19 cellular contexts compared by ENCODE assay signal in genomic region chr3:8606666-8607065, GRCh38. TPM values are rescaled to one million over a fixed set of nuclear protein-coding genes. Genes with fewer than 3 reads are reported as not detected.
A peak's percentile ranks its signal among the peaks of the same experiment; 100 is the strongest.
DNase-seq lines count a peak whose midpoint lies in the region; ATAC-seq, FAIRE-seq and TF ChIP-seq lines count a peak whose summit lies in the region.
"Had no signal": no experiment of that assay in that cellular context is flagged by ENCODE, and none has a peak within 500 bp of the region (broad histone marks: within the 10 kb centered on the region; RNA-seq: fewer than 3 reads in every experiment).

No MANE protein-coding gene starts in this region.

- H2BK120ac ChIP-seq in neuronal stem cell (ENCODE audit: low read depth, low read length) = no peak overlapping the region

- peaks cover 2 to 11% of the 10 kb centered on the region in 2 donors for H3K4me1 ChIP-seq in neuronal stem cell (ENCODE audit: control insufficient read depth in 2 of 2, insufficient read depth in 1 of 2, low read depth in 1 of 2, low read length in 2 of 2)

- no peak overlapping the region for H2BK12ac ChIP-seq in neuronal stem cell (ENCODE audit: low read length)

- no peak overlapping the region for H2BK15ac ChIP-seq in neuronal stem cell (ENCODE audit: low read length)

- H3K4ac ChIP-seq in neuronal stem cell (ENCODE audit: low read length) = no peak overlapping the region

- H3K23ac ChIP-seq in neuronal stem cell (ENCODE audit: low read depth, low read length, poor library complexity) = no peak overlapping the region

- TF ChIP-seq CTCF in AG10803 (conservative IDR thresholded peaks at IDR 0.05; ENCODE audit: low read length) = no peak

- no peaks in the 10 kb centered on the region for H3K36me3 ChIP-seq in neuronal stem cell (replicated peaks in 1 of 2; ENCODE audit: control insufficient read depth in 2 of 2, insufficient read depth in 2 of 2, low read length in 2 of 2)
- H3K36me3 ChIP-seq: SJCRH30 had no signal

- H3K27me3 Mint-ChIP-seq in stimulated activated naive CD8-positive, alpha-beta T cell treated with anti-CD3 and anti-CD28 coated beads, Interleukin-15, amount 100 ng/mL, for 72 hours = peaks cover 7% of the 10 kb centered on the region

- H3K27me3 ChIP-seq in neuronal stem cell (ENCODE audit: control insufficient read depth in 3 of 3, insufficient read depth in 3 of 3, low read depth in 1 of 3, low read length in 3 of 3) = no peaks in the 10 kb centered on the region
- H3K27me3 ChIP-seq: SJCRH30 had no signal

- H3K4me2 ChIP-seq in neuronal stem cell (ENCODE audit: insufficient read depth, low read length, poor library complexity, severe bottlenecking) = no peak overlapping the region
- H3K4me2 ChIP-seq: A549 had no signal

- no CpG with 5 or more reads among the region's 5 CpGs for WGBS in neuronal stem cell (ENCODE audit: extremely low coverage in 2 of 2, insufficient read length in 2 of 2, insufficient replicate concordance in 1 of 2), 2 donors

- H3K27ac Mint-ChIP-seq in stimulated activated naive CD8-positive, alpha-beta T cell treated with anti-CD3 and anti-CD28 coated beads, Interleukin-15, amount 100 ng/mL, for 72 hours = no peak overlapping the region
- H3K27ac Mint-ChIP-seq: CD4-positive, alpha-beta T cell; HFFc6 had no signal

- peaks cover 2 to 11% of the 10 kb centered on the region in 2 donors for H3K9me3 ChIP-seq in neuronal stem cell (replicated peaks in 1 of 2; ENCODE audit: control insufficient read depth in 2 of 2, insufficient read depth in 1 of 2, low read depth in 1 of 2, low read length in 2 of 2)
- H3K9me3 ChIP-seq: A549, SJCRH30 had no signal

- no peak overlapping the region for H4K8ac ChIP-seq in neuronal stem cell (ENCODE audit: low read depth, low read length)

- peak overlapping the region; percentile 63 for H2AFZ ChIP-seq in neuronal stem cell (ENCODE audit: low read length)

- no peak overlapping the region for H3K4me3 Mint-ChIP-seq in stimulated activated naive CD8-positive, alpha-beta T cell treated with anti-CD3 and anti-CD28 coated beads, Interleukin-15, amount 100 ng/mL, for 72 hours
- H3K4me3 Mint-ChIP-seq: CD4-positive, alpha-beta T cell; HFFc6 had no signal

- H3K4me1 Mint-ChIP-seq in stimulated activated naive CD8-positive, alpha-beta T cell treated with anti-CD3 and anti-CD28 coated beads, Interleukin-15, amount 100 ng/mL, for 72 hours = no peaks in the 10 kb centered on the region

- H3K9me3 Mint-ChIP-seq in stimulated activated naive CD8-positive, alpha-beta T cell treated with anti-CD3 and anti-CD28 coated beads, Interleukin-15, amount 100 ng/mL, for 72 hours = no peaks in the 10 kb centered on the region
- H3K9me3 Mint-ChIP-seq: HFFc6 had no signal

- no peak overlapping the region for H3K9ac ChIP-seq in neuronal stem cell (ENCODE audit: low read depth, low read length, poor library complexity)

- TF ChIP-seq POLR2A in GM12891 (IDR thresholded peaks at IDR 0.05; ENCODE audit: low read depth, low read length) = no peak

- no peak overlapping the region for H3K14ac ChIP-seq in neuronal stem cell (ENCODE audit: low read length)

- no peak overlapping the region for H2BK5ac ChIP-seq in neuronal stem cell (ENCODE audit: low read length)

- no peak for FAIRE-seq in GM12891 (lab: Jason Lieb, UNC)
- FAIRE-seq: A549, H1, HepG2 had no signal

- H3K79me1 ChIP-seq in neuronal stem cell (ENCODE audit: low read depth, low read length) = no peaks in the 10 kb centered on the region

- peak; percentile 43 for DNase-seq in AG10803 (ENCODE audit: low read depth)
- peak; percentile 13 for DNase-seq in RPMI7951 (ENCODE audit: low read depth)
- peak; percentile 73 for DNase-seq in islet precursor cell
- DNase-seq in neuronal stem cell (ENCODE audit: low spot score) = no peak
- no peak for DNase-seq in stimulated activated naive CD8-positive, alpha-beta T cell treated with anti-CD3 and anti-CD28 coated beads, Interleukin-15, amount 100 ng/mL, for 72 hours
- no peak for DNase-seq in GM12891 (ENCODE audit: insufficient read length, low spot score)
- DNase-seq: Calu3; CD4-positive, alpha-beta T cell; GDM1; HFFc6; NCI-H2029; NCI-H2171 treated with DMSO at 0.1 percent for 48 hours; NCI-H510A; SJCRH30 had no signal

- ATAC-seq in stimulated activated naive CD8-positive, alpha-beta T cell treated with anti-CD3 and anti-CD28 coated beads, Interleukin-15, amount 100 ng/mL, for 72 hours = no peak
- ATAC-seq in HG03565 (IDR thresholded peaks at IDR 0.05; ENCODE audit: unreplicated experiment) (no peak), HG02759 (IDR thresholded peaks at IDR 0.05; ENCODE audit: unreplicated experiment) (no peak)

- H3K27ac ChIP-seq in neuronal stem cell (replicated peaks; ENCODE audit: low read length) = no peak overlapping the region
- H3K27ac ChIP-seq: A549, SJCRH30 had no signal

- H3K18ac ChIP-seq in neuronal stem cell (ENCODE audit: low read length) = peak overlapping the region; percentile 5

- H4K91ac ChIP-seq in neuronal stem cell (ENCODE audit: low read depth, low read length, poor library complexity) = no peak overlapping the region

- H2AK5ac ChIP-seq in neuronal stem cell (ENCODE audit: low read depth, low read length) = no peak overlapping the region

- H3K4me3 ChIP-seq in AG10803 (ENCODE audit: low read length) (no peak overlapping the region), neuronal stem cell (ENCODE audit: low read length in 2 of 2) (no peak overlapping the region)
- H3K4me3 ChIP-seq: A549, SJCRH30 had no signal

TF ChIP-seq in GM12891, 5 proteins besides CTCF, POLR2A, EP300 and RAD21:
- TF ChIP-seq POU2F2 (IDR thresholded peaks at IDR 0.05; ENCODE audit: low read depth, low read length) = no peak
- TF ChIP-seq SPI1 (IDR thresholded peaks at IDR 0.05; ENCODE audit: low read depth, low read length) = no peak
- no peak for TF ChIP-seq PAX5 (IDR thresholded peaks at IDR 0.05; ENCODE audit: insufficient read depth, low read length, severe bottlenecking)
- no peak for TF ChIP-seq TAF1 (IDR thresholded peaks at IDR 0.05; ENCODE audit: low read depth, low read length)
- TF ChIP-seq POLR2AphosphoS5 (IDR thresholded peaks at IDR 0.05; ENCODE audit: low read depth, low read length) = no peak

RNA-seq across cellular contexts. Expression of gene SSUH2, which starts 37.9 kb away (rescaled TPM):
- 0.24 and 1.5 TPM in 2 replicates for total RNA-seq in RPMI7951 (2014; rRNA removed; shearing (Covaris generic))
- polyA plus RNA-seq in neuronal stem cell (2013, experiment 1 of 2) = 1.8 TPM
- polyA plus RNA-seq in neuronal stem cell (2013, experiment 2 of 2) = 1.4 TPM
- not detected for polyA plus RNA-seq in GM12891 (2012; ENCODE audit: low read depth, missing spikeins)
- total RNA-seq: Calu3; CD4-positive, alpha-beta T cell had no signal

Comparison
In these comparisons a context has a peak if more than half of its experiments do, and no peak if none do; other contexts are left out.
1. DNase-seq: peak in AG10803 (single experiment), RPMI7951 (single experiment) and islet precursor cell (single experiment); none in neuronal stem cell (single experiment), stimulated activated naive CD8-positive, alpha-beta T cell treated with anti-CD3 and anti-CD28 coated beads, Interleukin-15, amount 100 ng/mL, for 72 hours (0 of 2) and GM12891 (single experiment).